ENCODE assay signal across 9 cellular contexts in the genomic region with DNA sequence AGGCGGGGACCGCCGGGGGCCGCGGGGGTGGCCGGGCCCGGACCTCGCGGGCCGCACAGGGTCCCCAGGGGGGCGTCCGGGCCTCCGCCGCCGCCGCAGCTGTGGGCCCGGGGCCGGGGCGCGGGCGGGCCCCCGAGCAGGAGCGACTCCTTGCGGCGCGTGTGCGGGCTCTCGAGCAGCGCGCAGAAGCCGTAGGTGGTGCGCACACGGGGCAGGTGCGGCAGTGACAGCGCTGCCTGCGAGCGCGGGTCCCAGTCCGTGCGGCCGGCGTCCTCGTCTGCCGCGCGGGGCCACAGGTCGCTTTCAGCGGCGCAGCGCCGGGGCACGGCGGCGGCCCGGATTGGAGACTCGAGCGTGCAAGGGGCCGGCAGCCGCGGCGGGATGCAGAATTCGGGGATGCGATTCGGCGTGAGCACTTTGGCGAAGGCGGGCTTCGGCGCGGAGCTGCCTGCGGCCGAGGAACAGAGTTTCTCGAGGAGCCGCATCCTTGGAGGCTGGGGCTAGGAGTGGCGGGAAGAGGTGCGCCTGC. TPM values are rescaled to one million over a fixed set of nuclear protein-coding genes. Genes with fewer than 3 reads are reported as not detected.
DNase-seq lines count a peak whose midpoint lies in the region; ATAC-seq and TF ChIP-seq lines count a peak whose summit lies in the region.
"Had no signal": no experiment of that assay in that cellular context is flagged by ENCODE, and none has a peak within 500 bp of the region (broad histone marks: within the 10 kb centered on the region; RNA-seq: fewer than 3 reads in every experiment).

No MANE protein-coding gene starts in this region.

- peaks cover 31% of the 10 kb centered on the region for H3K27me3 ChIP-seq in upper lobe of right lung

- no peak overlapping the region for H3K27ac Mint-ChIP-seq in activated T-cell treated with anti-CD3 and anti-CD28 coated beads, Interleukin-2, amount 50 U/mL, for 24 hours
- no peak overlapping the region for H3K27ac Mint-ChIP-seq in central memory CD8-positive, alpha-beta T cell (ENCODE audit: low read depth)

- H3K4me1 ChIP-seq in upper lobe of right lung, result peaks cover 8% of the 10 kb centered on the region

- intact Hi-C loops in lower leg skin (cut with DNase I; ENCODE audit: low total_unique reads), result no loop called here
- intact Hi-C loops in upper lobe of right lung (cut with DNase I), result no loop called here

- TF ChIP-seq POLR2A in lower leg skin (IDR thresholded peaks at IDR 0.05), result no peak

- H3K4me3 ChIP-seq in lower leg skin (ENCODE audit: low read depth, poor library complexity, severe bottlenecking) (peak overlapping the region; percentile 18), upper lobe of right lung (peak overlapping the region; percentile 51)

- H3K4me3 Mint-ChIP-seq in activated T-cell treated with anti-CD3 and anti-CD28 coated beads, Interleukin-2, amount 50 U/mL, for 24 hours, result peak overlapping the region; percentile 73
- H3K4me3 Mint-ChIP-seq in central memory CD8-positive, alpha-beta T cell, result peak overlapping the region; percentile 62

- WGBS in lower leg skin, 2 donors, result 0 to 1% methylated on average over 13 to 61 of the region's 76 CpGs

- peak overlapping the region; percentile 24 for H3K27ac ChIP-seq in upper lobe of right lung

- H3K4me1 Mint-ChIP-seq in activated T-cell treated with anti-CD3 and anti-CD28 coated beads, Interleukin-2, amount 50 U/mL, for 24 hours (ENCODE audit: low read depth), result peaks cover 20% of the 10 kb centered on the region
- H3K4me1 Mint-ChIP-seq in central memory CD8-positive, alpha-beta T cell, result no peaks in the 10 kb centered on the region

- no peak for ATAC-seq in central memory CD8-positive, alpha-beta T cell (replicated peaks; ENCODE audit: extremely low read depth, poor library complexity, severe bottlenecking)
- ATAC-seq in upper lobe of right lung, result peak; percentile 54
- no peak for ATAC-seq in GM21723 (IDR thresholded peaks at IDR 0.05; ENCODE audit: unreplicated experiment)
- ATAC-seq in GM21786 (IDR thresholded peaks at IDR 0.05; ENCODE audit: unreplicated experiment), result no peak

- H3K36me3 Mint-ChIP-seq in activated T-cell treated with anti-CD3 and anti-CD28 coated beads, Interleukin-2, amount 50 U/mL, for 24 hours (ENCODE audit: low read depth), result no peaks in the 10 kb centered on the region
- peaks cover 2% of the 10 kb centered on the region for H3K36me3 Mint-ChIP-seq in central memory CD8-positive, alpha-beta T cell (ENCODE audit: insufficient read depth)

- no peaks in the 10 kb centered on the region for H3K9me3 Mint-ChIP-seq in activated T-cell treated with anti-CD3 and anti-CD28 coated beads, Interleukin-2, amount 50 U/mL, for 24 hours
- no peaks in the 10 kb centered on the region for H3K9me3 Mint-ChIP-seq in central memory CD8-positive, alpha-beta T cell

- DNase-seq in activated T-cell treated with anti-CD3 and anti-CD28 coated beads, Interleukin-2, amount 50 U/mL, for 24 hours, result peak; percentile 46
- no peak for DNase-seq in activated T-cell treated with anti-CD3 and anti-CD28 coated beads for 4 hours
- no peak for DNase-seq in central memory CD8-positive, alpha-beta T cell (ENCODE audit: low spot score in 2 of 2)
- no peak for DNase-seq in lower leg skin (ENCODE audit: low spot score in 2 of 2)
- peak; percentile 62 for DNase-seq in upper lobe of right lung
- DNase-seq in epidermal melanocyte (ENCODE audit: insufficient read length, low spot score), result no peak
- DNase-seq: midbrain had no signal

- no peaks in the 10 kb centered on the region for H3K9me3 ChIP-seq in upper lobe of right lung

- peaks cover 83% of the 10 kb centered on the region for H3K27me3 Mint-ChIP-seq in activated T-cell treated with anti-CD3 and anti-CD28 coated beads, Interleukin-2, amount 50 U/mL, for 24 hours
- H3K27me3 Mint-ChIP-seq in central memory CD8-positive, alpha-beta T cell, result peaks cover 91% of the 10 kb centered on the region

- H3K36me3 ChIP-seq in upper lobe of right lung, result no peaks in the 10 kb centered on the region

- no peak for TF ChIP-seq CTCF in lower leg skin (IDR thresholded peaks at IDR 0.05)
- no peak for TF ChIP-seq CTCF in upper lobe of right lung (IDR thresholded peaks at IDR 0.05)

RNA-seq across cellular contexts. Expression of a gene that starts 0.5 kb away (rescaled TPM):
- total RNA-seq in lower leg skin, result 1 to 10 TPM in 3 of 4 donors, under 1 TPM in 1; 0.42 to 5.7 (median 2.1) TPM
- total RNA-seq in upper lobe of right lung, result 3.5 TPM

Comparison
In these comparisons a context has a peak if more than half of its experiments do, and no peak if none do; other contexts are left out.
1. DNase-seq: peak in activated T-cell treated with anti-CD3 and anti-CD28 coated beads, Interleukin-2, amount 50 U/mL, for 24 hours (single experiment) and upper lobe of right lung (single experiment); none in activated T-cell treated with anti-CD3 and anti-CD28 coated beads for 4 hours (single experiment), central memory CD8-positive, alpha-beta T cell (0 of 2), lower leg skin (0 of 2) and epidermal melanocyte (single experiment).